ENCODE assay signal across 8 cellular contexts in the genomic region with DNA sequence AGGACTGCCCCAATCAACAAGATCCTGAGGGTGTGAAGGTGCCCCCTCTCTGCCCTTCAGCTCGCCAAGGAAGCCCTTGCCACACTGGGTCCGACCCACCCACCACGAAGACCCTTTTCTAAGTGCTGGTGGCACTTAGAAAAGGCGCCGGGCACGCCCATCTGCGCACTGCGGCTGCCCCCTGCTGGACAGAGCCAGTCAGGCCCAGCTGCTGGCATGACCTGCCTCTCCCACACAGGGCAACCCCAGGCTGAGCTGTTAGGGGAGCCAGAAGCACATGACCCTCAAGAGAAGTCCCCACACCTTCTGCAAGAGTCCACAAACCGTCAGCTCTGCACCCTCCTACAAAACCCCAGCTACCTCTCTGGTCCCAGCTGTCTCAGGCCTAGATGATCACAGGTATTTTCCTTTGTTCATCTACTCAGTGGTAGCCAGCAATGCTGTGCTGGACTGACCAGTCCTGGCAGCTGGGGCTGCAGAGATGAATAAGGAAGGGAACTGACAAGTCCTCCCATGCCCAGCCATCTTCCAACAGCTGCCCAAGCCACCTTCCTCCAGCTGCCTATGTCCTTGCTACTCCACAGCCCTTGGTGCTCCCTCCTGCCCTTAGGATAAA. TPM values are rescaled to one million over a fixed set of nuclear protein-coding genes. Genes with fewer than 3 reads are reported as not detected.
DNase-seq lines count a peak whose midpoint lies in the region; ATAC-seq and TF ChIP-seq lines count a peak whose summit lies in the region.

No MANE protein-coding gene starts in this region.

- H3K27me3 Mint-ChIP-seq in activated T-helper 1 cell treated with anti-CD3 and anti-CD28 coated beads, Interleukin-12 subunit alpha, Interleukin-12 subunit beta, Interleukin-2, Interleukin-4 antibody, amounts not matched to agents 30 ng/mL and 10 ng/mL and 1 ng/mL, durations not matched to agents 14 hours and 24 hours and 36 hours (ENCODE audit: insufficient read depth): peaks cover 7% of the 10 kb centered on the region

- WGBS in thyroid gland, 2 donors: 0% methylated on average over 6 to 9 of the region's 9 CpGs

- CTCF ChIA-PET in Panc1 (lab: Charles Lee): interaction anchor here (0.5 to 1.0 kb wide), 7 partner anchors 28 to 925 kb away, joined by 3 to 4 read pairs (median 3); no protein-coding TSS in a partner anchor

- in situ Hi-C loops in Panc1 (cut with HindIII; ENCODE audit: low pct_unique_long_range_greater_than_20kb, low sequenced_read_pairs): no loop called here

- H3K9me3 ChIP-seq in Panc1 (ENCODE audit: control insufficient read depth, insufficient read depth, low read depth, low read length): no peaks in the 10 kb centered on the region
- H3K9me3 ChIP-seq in osteoblast (ENCODE audit: low read depth, low read length): no peaks in the 10 kb centered on the region
- H3K9me3 ChIP-seq in thyroid gland: no peaks in the 10 kb centered on the region

- H3K27ac ChIP-seq in Panc1 (ENCODE audit: low read length) (no peak overlapping the region), osteoblast (ENCODE audit: low read depth, low read length) (no peak overlapping the region), thyroid gland (no peak overlapping the region)

- TF ChIP-seq CTCF in Panc1 (IDR thresholded peaks at IDR 0.05): peak; percentile 98
- TF ChIP-seq CTCF in fibroblast of villous mesenchyme (IDR thresholded peaks at IDR 0.05; ENCODE audit: insufficient read depth, low read depth, low read length): peak; percentile 89
- peak; percentile 87 for TF ChIP-seq CTCF in osteoblast (IDR thresholded peaks at IDR 0.05; ENCODE audit: extremely low read depth, low read depth, low read length)
- peak; percentile 70 to 90 (median 78) for TF ChIP-seq CTCF in thyroid gland (IDR thresholded peaks at IDR 0.05)

- POLR2A ChIA-PET in Panc1 (lab: Charles Lee): no interaction called here

- no peaks in the 10 kb centered on the region for H3K79me2 ChIP-seq in osteoblast (ENCODE audit: insufficient read depth, low read length)

- H3K9me3 Mint-ChIP-seq in activated T-helper 1 cell treated with anti-CD3 and anti-CD28 coated beads, Interleukin-12 subunit alpha, Interleukin-12 subunit beta, Interleukin-2, Interleukin-4 antibody, amounts not matched to agents 30 ng/mL and 10 ng/mL and 1 ng/mL, durations not matched to agents 14 hours and 24 hours and 36 hours: no peaks in the 10 kb centered on the region

- H3K27me3 ChIP-seq in Panc1 (ENCODE audit: control insufficient read depth, insufficient read depth, low read length) (peaks cover 2% of the 10 kb centered on the region; the same call in 1 of the 2 replicates), osteoblast (ENCODE audit: insufficient read depth, low read length) (peaks cover 20% of the 10 kb centered on the region), thyroid gland (no peaks in the 10 kb centered on the region)

- H2AFZ ChIP-seq in osteoblast (ENCODE audit: low read length): no peak overlapping the region

- TF ChIP-seq POLR2A in thyroid gland (IDR thresholded peaks at IDR 0.05): no peak

- H3K27ac Mint-ChIP-seq in activated T-helper 1 cell treated with anti-CD3 and anti-CD28 coated beads, Interleukin-12 subunit alpha, Interleukin-12 subunit beta, Interleukin-2, Interleukin-4 antibody, amounts not matched to agents 30 ng/mL and 10 ng/mL and 1 ng/mL, durations not matched to agents 14 hours and 24 hours and 36 hours: no peak overlapping the region

- intact Hi-C loops in Panc1 (cut with micrococcal nuclease; ENCODE audit: unreplicated experiment): loop anchor here (5.0 kb wide), 2 partner anchors 732 to 857 kb away; no protein-coding TSS in a partner anchor
- intact Hi-C loops in activated T-helper 1 cell treated with anti-CD3 and anti-CD28 coated beads, Interleukin-12 subunit alpha, Interleukin-12 subunit beta, Interleukin-2, Interleukin-4 antibody, amounts not matched to agents 30 ng/mL and 10 ng/mL and 1 ng/mL, durations not matched to agents 14 hours and 24 hours and 36 hours (cut with micrococcal nuclease): loop anchor here (1.0 kb wide), 4 partner anchors 731 to 918 kb away; no protein-coding TSS in a partner anchor
- intact Hi-C loops in thyroid gland (cut with DNase I): loop anchor here (5.0 kb wide), 1 partner anchor 727 kb away; no protein-coding TSS in a partner anchor

- peak; percentile 93 for ATAC-seq in Panc1
- no peak for ATAC-seq in HG02981 (IDR thresholded peaks at IDR 0.05; ENCODE audit: unreplicated experiment)

- no peak overlapping the region for H3K4me3 Mint-ChIP-seq in activated T-helper 1 cell treated with anti-CD3 and anti-CD28 coated beads, Interleukin-12 subunit alpha, Interleukin-12 subunit beta, Interleukin-2, Interleukin-4 antibody, amounts not matched to agents 30 ng/mL and 10 ng/mL and 1 ng/mL, durations not matched to agents 14 hours and 24 hours and 36 hours

- BruUV-seq in Panc1 (replicated peaks; lab: Mats Ljungman, UMichigan): no TSS peak

- H3K4me2 ChIP-seq in osteoblast (ENCODE audit: insufficient read depth, low read length): no peak overlapping the region

- H3K4me1 Mint-ChIP-seq in activated T-helper 1 cell treated with anti-CD3 and anti-CD28 coated beads, Interleukin-12 subunit alpha, Interleukin-12 subunit beta, Interleukin-2, Interleukin-4 antibody, amounts not matched to agents 30 ng/mL and 10 ng/mL and 1 ng/mL, durations not matched to agents 14 hours and 24 hours and 36 hours (ENCODE audit: low read depth): no peaks in the 10 kb centered on the region

- no peaks in the 10 kb centered on the region for H3K36me3 Mint-ChIP-seq in activated T-helper 1 cell treated with anti-CD3 and anti-CD28 coated beads, Interleukin-12 subunit alpha, Interleukin-12 subunit beta, Interleukin-2, Interleukin-4 antibody, amounts not matched to agents 30 ng/mL and 10 ng/mL and 1 ng/mL, durations not matched to agents 14 hours and 24 hours and 36 hours (ENCODE audit: low read depth)

- H3K4me1 ChIP-seq in Panc1 (ENCODE audit: control insufficient read depth, insufficient read depth, low read length) (no peaks in the 10 kb centered on the region), osteoblast (ENCODE audit: insufficient read depth, low read length) (no peaks in the 10 kb centered on the region), thyroid gland (no peaks in the 10 kb centered on the region)

- no peaks in the 10 kb centered on the region for H3K36me3 ChIP-seq in Panc1 (ENCODE audit: control insufficient read depth, insufficient read depth, low read length)
- H3K36me3 ChIP-seq in osteoblast (ENCODE audit: insufficient read depth, low read length): no peaks in the 10 kb centered on the region
- H3K36me3 ChIP-seq in thyroid gland: no peaks in the 10 kb centered on the region

- peak; percentile 21 for DNase-seq in DMS114 treated with DMSO at 0.1 percent for 48 hours (lab: John Stamatoyannopoulos, UW; ENCODE audit: unreplicated experiment)
- peak; percentile 84 for DNase-seq in HPDE6-E6E7 (ENCODE audit: extremely low spot score)
- peak; percentile 25 for DNase-seq in Panc1 (ENCODE audit: low read depth, low spot score)
- DNase-seq in activated T-helper 1 cell treated with anti-CD3 and anti-CD28 coated beads, Interleukin-12 subunit alpha, Interleukin-12 subunit beta, Interleukin-2, Interleukin-4 antibody, amounts not matched to agents 30 ng/mL and 10 ng/mL and 1 ng/mL, durations not matched to agents 14 hours and 24 hours and 36 hours (ENCODE audit: low spot score): peak; percentile 50
- peak; percentile 38 for DNase-seq in fibroblast of villous mesenchyme (ENCODE audit: low read depth)
- DNase-seq in osteoblast (ENCODE audit: insufficient read length, low spot score, missing footprints): peak; percentile 98
- DNase-seq in thyroid gland: peak; percentile 56

- H4K20me1 ChIP-seq in osteoblast (ENCODE audit: insufficient read depth, low read length): no peaks in the 10 kb centered on the region

- H3K4me3 ChIP-seq in Panc1 (ENCODE audit: low read depth in 2 of 2, low read length in 2 of 2) (no peak overlapping the region), fibroblast of villous mesenchyme (ENCODE audit: low read depth, low read length) (no peak overlapping the region), osteoblast (ENCODE audit: insufficient read depth, low read length) (no peak overlapping the region), thyroid gland (replicated peaks in 1 of 3) (no peak overlapping the region)

RNA-seq across cellular contexts. Expression of a gene that starts 40.0 kb away (rescaled TPM):
- 9.4 TPM for total RNA-seq in Panc1 (2021; ENCODE audit: unreplicated experiment)
- polyA plus RNA-seq in Panc1 (2012; ENCODE audit: insufficient read length): 7.1 TPM
- 40.4 and 44.0 TPM in 2 replicates for total RNA-seq in activated T-helper 1 cell treated with anti-CD3 and anti-CD28 coated beads, Interleukin-12 subunit alpha, Interleukin-12 subunit beta, Interleukin-2, Interleukin-4 antibody, amounts not matched to agents 30 ng/mL and 10 ng/mL and 1 ng/mL, durations not matched to agents 14 hours and 24 hours and 36 hours
- total RNA-seq in fibroblast of villous mesenchyme: 21.6 and 38.9 TPM in 2 replicates
- total RNA-seq in osteoblast: 11.5 and 13.0 TPM in 2 replicates
- total RNA-seq in thyroid gland: 1 to 10 TPM; 4.1 to 7.1 (median 5.1) TPM

Comparison
In these comparisons a context has a peak if more than half of its experiments do, and no peak if none do; other contexts are left out.
1. DNase-seq: peak in every context shown above with its lines; median percentile 98 in osteoblast; 84 in HPDE6-E6E7; 56 in thyroid gland; 50 in activated T-helper 1 cell treated with anti-CD3 and anti-CD28 coated beads, Interleukin-12 subunit alpha, Interleukin-12 subunit beta, Interleukin-2, Interleukin-4 antibody, amounts not matched to agents 30 ng/mL and 10 ng/mL and 1 ng/mL, durations not matched to agents 14 hours and 24 hours and 36 hours; 38 in fibroblast of villous mesenchyme; 25 in Panc1; 21 in DMS114 treated with DMSO at 0.1 percent for 48 hours.